Comparison of ENCODE assay signal across 1 cellular context in genomic region chr17:28346746-28347246, GRCh38.
A peak's percentile ranks its signal among the peaks of the same experiment; 100 is the strongest.
TF ChIP-seq lines count a peak whose summit lies in the region.

No MANE protein-coding gene starts in this region.

TF ChIP-seq in liver, 16 proteins besides CTCF, POLR2A, EP300 and RAD21 (continued from another document):
- TF ChIP-seq, protein P1, sequence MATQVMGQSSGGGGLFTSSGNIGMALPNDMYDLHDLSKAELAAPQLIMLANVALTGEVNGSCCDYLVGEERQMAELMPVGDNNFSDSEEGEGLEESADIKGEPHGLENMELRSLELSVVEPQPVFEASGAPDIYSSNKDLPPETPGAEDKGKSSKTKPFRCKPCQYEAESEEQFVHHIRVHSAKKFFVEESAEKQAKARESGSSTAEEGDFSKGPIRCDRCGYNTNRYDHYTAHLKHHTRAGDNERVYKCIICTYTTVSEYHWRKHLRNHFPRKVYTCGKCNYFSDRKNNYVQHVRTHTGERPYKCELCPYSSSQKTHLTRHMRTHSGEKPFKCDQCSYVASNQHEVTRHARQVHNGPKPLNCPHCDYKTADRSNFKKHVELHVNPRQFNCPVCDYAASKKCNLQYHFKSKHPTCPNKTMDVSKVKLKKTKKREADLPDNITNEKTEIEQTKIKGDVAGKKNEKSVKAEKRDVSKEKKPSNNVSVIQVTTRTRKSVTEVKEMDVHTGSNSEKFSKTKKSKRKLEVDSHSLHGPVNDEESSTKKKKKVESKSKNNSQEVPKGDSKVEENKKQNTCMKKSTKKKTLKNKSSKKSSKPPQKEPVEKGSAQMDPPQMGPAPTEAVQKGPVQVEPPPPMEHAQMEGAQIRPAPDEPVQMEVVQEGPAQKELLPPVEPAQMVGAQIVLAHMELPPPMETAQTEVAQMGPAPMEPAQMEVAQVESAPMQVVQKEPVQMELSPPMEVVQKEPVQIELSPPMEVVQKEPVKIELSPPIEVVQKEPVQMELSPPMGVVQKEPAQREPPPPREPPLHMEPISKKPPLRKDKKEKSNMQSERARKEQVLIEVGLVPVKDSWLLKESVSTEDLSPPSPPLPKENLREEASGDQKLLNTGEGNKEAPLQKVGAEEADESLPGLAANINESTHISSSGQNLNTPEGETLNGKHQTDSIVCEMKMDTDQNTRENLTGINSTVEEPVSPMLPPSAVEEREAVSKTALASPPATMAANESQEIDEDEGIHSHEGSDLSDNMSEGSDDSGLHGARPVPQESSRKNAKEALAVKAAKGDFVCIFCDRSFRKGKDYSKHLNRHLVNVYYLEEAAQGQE (IDR thresholded peaks at IDR 0.05): peak; percentile 61
- TF ChIP-seq YY1 (IDR thresholded peaks at IDR 0.05): peak; percentile 85
- TF ChIP-seq SP1 (IDR thresholded peaks at IDR 0.05): peak; percentile 79
- TF ChIP-seq HNF4A (conservative IDR thresholded peaks at IDR 0.05): peak; percentile 70 to 71
- no peak for TF ChIP-seq TAF1 (conservative IDR thresholded peaks at IDR 0.05)
- TF ChIP-seq GABPA (IDR thresholded peaks at IDR 0.05 in 1 of 2, conservative IDR thresholded peaks at IDR 0.05 in 1 of 2): peak in 1 of 2 donors; percentile 66
- TF ChIP-seq MAX (IDR thresholded peaks at IDR 0.05): peak; percentile 44
- TF ChIP-seq, protein P2, sequence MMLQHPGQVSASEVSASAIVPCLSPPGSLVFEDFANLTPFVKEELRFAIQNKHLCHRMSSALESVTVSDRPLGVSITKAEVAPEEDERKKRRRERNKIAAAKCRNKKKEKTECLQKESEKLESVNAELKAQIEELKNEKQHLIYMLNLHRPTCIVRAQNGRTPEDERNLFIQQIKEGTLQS (IDR thresholded peaks at IDR 0.05): no peak
- peak; percentile 69 for TF ChIP-seq FOXA1 (IDR thresholded peaks at IDR 0.05)
